In genomic region chr2:45342-46130, GRCh38 we compare ENCODE assay signal across 9 cellular contexts. TPM values are rescaled to one million over a fixed set of nuclear protein-coding genes. Genes with fewer than 3 reads are reported as not detected.
DNase-seq lines count a peak whose midpoint lies in the region; ATAC-seq and TF ChIP-seq lines count a peak whose summit lies in the region.
"Had no signal": no experiment of that assay in that cellular context is flagged by ENCODE, and none has a peak within 500 bp of the region (broad histone marks: within the 10 kb centered on the region; RNA-seq: fewer than 3 reads in every experiment).

No MANE protein-coding gene starts in this region.

- H3K4me1 ChIP-seq in CD8-positive, alpha-beta memory T cell (ENCODE audit: insufficient read depth, low read length), result peaks cover 10% of the 10 kb centered on the region
- H3K4me1 ChIP-seq in NT2/D1 (ENCODE audit: insufficient read depth, insufficient read length), result no peaks in the 10 kb centered on the region
- H3K4me1 ChIP-seq in neuron (ENCODE audit: insufficient read depth, low read length), result peaks cover 9% of the 10 kb centered on the region

- H3K4me3 Mint-ChIP-seq in CD8-positive, alpha-beta memory T cell, result peak overlapping the region; percentile 36 to 88 (median 74)

- peak overlapping the region in 1 of 8 donors; percentile 32 for H3K27ac Mint-ChIP-seq in CD8-positive, alpha-beta memory T cell

- H3K9me3 ChIP-seq in CD8-positive, alpha-beta memory T cell (ENCODE audit: low read length), result no peaks in the 10 kb centered on the region
- H3K9me3 ChIP-seq in NT2/D1 (ENCODE audit: insufficient read depth, low read length), result no peaks in the 10 kb centered on the region
- no peaks in the 10 kb centered on the region for H3K9me3 ChIP-seq in neuron (ENCODE audit: low read length)

- H3K9me3 Mint-ChIP-seq in CD8-positive, alpha-beta memory T cell, result no peaks in the 10 kb centered on the region

- no peak for TF ChIP-seq CTCF in epithelial cell of esophagus (IDR thresholded peaks at IDR 0.05; ENCODE audit: insufficient read depth, low read depth, low read length, missing control alignments)

- peak overlapping the region; percentile 16 for H3K4me3 ChIP-seq in CD8-positive, alpha-beta memory T cell (ENCODE audit: low read length)
- H3K4me3 ChIP-seq in NT2/D1 (ENCODE audit: insufficient read length, low read depth) (peak overlapping the region; percentile 61), epithelial cell of esophagus (ENCODE audit: low read length) (peak overlapping the region; percentile 64), neuron (ENCODE audit: low read length) (peak overlapping the region; percentile 43)

- peaks cover 12 to 29% (median 13%) of the 10 kb centered on the region in 3 donors for H3K4me1 Mint-ChIP-seq in CD8-positive, alpha-beta memory T cell

- H3K27me3 Mint-ChIP-seq in CD8-positive, alpha-beta memory T cell, result peaks cover 23 to 38% of the 10 kb centered on the region in 2 donors

- no peak overlapping the region for H3K27ac ChIP-seq in CD8-positive, alpha-beta memory T cell (ENCODE audit: low read depth, low read length)

- ATAC-seq in HG03520 (IDR thresholded peaks at IDR 0.05; ENCODE audit: unreplicated experiment), result no peak

- POLR2A ChIA-PET in CD8-positive, alpha-beta memory T cell (lab: Charles Lee), result interaction anchor here (0.9 to 1.0 kb wide), 2 partner anchors 10 to 27 kb away, joined by 3 read pairs; no protein-coding TSS in a partner anchor

- H3K9ac ChIP-seq in NT2/D1 (ENCODE audit: insufficient read length, low read depth), result no peak overlapping the region

- DNase-seq in CD8-positive, alpha-beta memory T cell, result peak in 2 of 5 donors; percentile 5 to 49
- DNase-seq in NT2/D1 (ENCODE audit: low read depth, low spot score), result no peak
- peak; percentile 30 for DNase-seq in epithelial cell of esophagus (ENCODE audit: low read depth)
- no peak for DNase-seq in RPMI8226
- DNase-seq in midbrain (lab: John Stamatoyannopoulos, UW), result no peak
- no peak for DNase-seq in A172 (ENCODE audit: low spot score)
- DNase-seq: NCI-H1048 had no signal

- no peaks in the 10 kb centered on the region for H3K36me3 ChIP-seq in CD8-positive, alpha-beta memory T cell (ENCODE audit: insufficient read depth, low read length)
- H3K36me3 ChIP-seq in NT2/D1 (ENCODE audit: insufficient read depth, insufficient read length, low read length) (peaks cover 1% of the 10 kb centered on the region), neuron (ENCODE audit: insufficient read depth, low read length) (no peaks in the 10 kb centered on the region)

- H2AFZ ChIP-seq in neuron (ENCODE audit: low read depth, low read length), result peak overlapping the region; percentile 41

- H3K27me3 ChIP-seq in CD8-positive, alpha-beta memory T cell (ENCODE audit: insufficient read depth, low read length, poor library complexity, severe bottlenecking), result peaks cover 1% of the 10 kb centered on the region
- H3K27me3 ChIP-seq in NT2/D1 (ENCODE audit: insufficient read depth, insufficient read length) (peaks cover 45% of the 10 kb centered on the region), neuron (ENCODE audit: insufficient read depth, low read length) (peaks cover 48% of the 10 kb centered on the region)

- CTCF ChIA-PET in CD8-positive, alpha-beta memory T cell (lab: Charles Lee), result interaction anchor here (1.3 kb wide), 1 partner anchor 34 kb away, joined by 4 read pairs; no protein-coding TSS in a partner anchor

- peaks cover 0 to 3% (median 1%) of the 10 kb centered on the region in 3 donors for H3K36me3 Mint-ChIP-seq in CD8-positive, alpha-beta memory T cell

RNA-seq across cellular contexts. Expression of gene FAM110C, which starts 0.8 kb away (rescaled TPM):
- total RNA-seq in CD8-positive, alpha-beta memory T cell, result under 1 TPM; 0.44 to 0.48 TPM
- 0.15 TPM for polyA plus RNA-seq in CD8-positive, alpha-beta memory T cell
- total RNA-seq in A172 (2014; rRNA removed; shearing (Covaris generic)), result not detected in 2 replicates
